In genomic region chr1:23478896-23479790, GRCh38 we compare ENCODE assay signal across 10 cellular contexts. TPM values are rescaled to one million over a fixed set of nuclear protein-coding genes. Genes with fewer than 3 reads are reported as not detected.
DNase-seq lines count a peak whose midpoint lies in the region; ATAC-seq and TF ChIP-seq lines count a peak whose summit lies in the region.
"Had no signal": no experiment of that assay in that cellular context is flagged by ENCODE, and none has a peak within 500 bp of the region (broad histone marks: within the 10 kb centered on the region; RNA-seq: fewer than 3 reads in every experiment).

No MANE protein-coding gene starts in this region.

- no peak for ATAC-seq in GM18867 (IDR thresholded peaks at IDR 0.05; ENCODE audit: unreplicated experiment)

- peak; percentile 56 for DNase-seq in AG08396 (ENCODE audit: low spot score)
- peak; percentile 87 for DNase-seq in fibroblast of villous mesenchyme (ENCODE audit: low read depth)
- peak; percentile 7 for DNase-seq in occipital lobe (lab: John Stamatoyannopoulos, UW)
- DNase-seq in pons (ENCODE audit: low spot score) = no peak
- DNase-seq in ecto neural progenitor cell (ENCODE audit: low spot score) = no peak
- DNase-seq in activated naive CD4-positive, alpha-beta T cell treated with anti-CD3 and anti-CD28 coated beads, Interleukin-2, amount 50 U/mL, for 16 hours = no peak
- DNase-seq: activated gamma-delta T cell; CD4-positive, CD25-positive, alpha-beta regulatory T cell had no signal

- no peak for TF ChIP-seq CTCF in fibroblast of villous mesenchyme (IDR thresholded peaks at IDR 0.05; ENCODE audit: insufficient read depth, low read depth, low read length)

- no peak overlapping the region for H3K4me3 ChIP-seq in fibroblast of villous mesenchyme (ENCODE audit: low read depth, low read length)

TF ChIP-seq in PFSK-1, 5 proteins besides CTCF, POLR2A, EP300 and RAD21:
- TF ChIP-seq TAF1 (IDR thresholded peaks at IDR 0.05; ENCODE audit: borderline replicate concordance, insufficient read depth, low read length) = peak; percentile 90
- TF ChIP-seq POLR2AphosphoS5 (IDR thresholded peaks at IDR 0.05; ENCODE audit: low read depth, low read length) = peak; percentile 88
- TF ChIP-seq REST (IDR thresholded peaks at IDR 0.05; ENCODE audit: insufficient read depth in 1 of 2, low read depth in 2 of 2, low read length in 2 of 2) = no peak
- 0 out of 2 replicates have a peak, but pooled peaks have one; percentile 30 for TF ChIP-seq SIN3A (IDR thresholded peaks at IDR 0.05; ENCODE audit: borderline replicate concordance, insufficient read depth, low read length)
- TF ChIP-seq FOXP2 (optimal IDR thresholded peaks at IDR 0.05; ENCODE audit: borderline replicate concordance, extremely low read depth, extremely low read length, insufficient read depth) = peak; percentile 29
TF ChIP-seq in PFSK-1: peak in this region for 4.

RNA-seq across cellular contexts. Expression of gene ASAP3, which starts 4.8 kb away (rescaled TPM):
- 108 TPM for polyA plus RNA-seq in PFSK-1 (2012; ENCODE audit: insufficient read length, low read depth)
- 33.5 and 35.0 TPM in 2 replicates for total RNA-seq in fibroblast of villous mesenchyme
- 10.0 TPM for total RNA-seq in occipital lobe

RNA-seq across cellular contexts. Expression of gene E2F2, which starts 51.9 kb away (rescaled TPM):
- polyA plus RNA-seq in PFSK-1 (2012; ENCODE audit: insufficient read length, low read depth) = 4.7 TPM
- 2.2 and 2.9 TPM in 2 replicates for total RNA-seq in fibroblast of villous mesenchyme
- 0.78 TPM for total RNA-seq in occipital lobe

RNA-seq across cellular contexts. Expression of gene TCEA3, which starts 54.6 kb away (rescaled TPM):
- 2.7 TPM for polyA plus RNA-seq in PFSK-1 (2012; ENCODE audit: insufficient read length, low read depth)
- total RNA-seq in fibroblast of villous mesenchyme = 8.6 and 11.3 TPM in 2 replicates
- 4.8 TPM for total RNA-seq in occipital lobe

Comparison
In these comparisons a context has a peak if more than half of its experiments do, and no peak if none do; other contexts are left out.
1. DNase-seq: peak in AG08396 (single experiment), fibroblast of villous mesenchyme (single experiment) and occipital lobe (single experiment); none in pons (single experiment), ecto neural progenitor cell (single experiment) and activated naive CD4-positive, alpha-beta T cell treated with anti-CD3 and anti-CD28 coated beads, Interleukin-2, amount 50 U/mL, for 16 hours (single experiment).